Comparison of ENCODE assay signal across 19 cellular contexts in the genomic region with DNA sequence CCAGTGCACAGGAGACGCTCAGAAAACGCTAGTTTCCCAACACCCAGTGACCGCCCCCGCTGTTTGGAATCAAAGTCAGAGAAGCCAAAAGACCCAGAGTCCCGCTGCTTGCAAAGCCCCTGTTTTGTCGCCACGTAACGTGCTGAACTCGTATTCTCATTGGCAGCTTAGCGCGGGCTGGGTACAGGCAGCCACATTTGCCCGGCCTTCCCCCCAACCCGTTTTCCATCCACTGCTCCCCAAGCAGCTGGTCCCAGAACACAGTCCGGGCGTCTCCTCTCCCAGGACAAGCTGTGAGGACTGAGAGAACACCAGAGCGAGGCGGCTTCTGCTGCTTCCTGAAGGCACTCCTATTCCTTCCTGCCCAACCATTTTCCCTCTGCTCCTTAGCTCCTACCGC. TPM values are rescaled to one million over a fixed set of nuclear protein-coding genes. Genes with fewer than 3 reads are reported as not detected.
"Had no signal": no experiment of that assay in that cellular context is flagged by ENCODE, and none has a peak within 500 bp of the region (broad histone marks: within the 10 kb centered on the region; RNA-seq: fewer than 3 reads in every experiment).

No MANE protein-coding gene starts in this region.

- H3K27me3 ChIP-seq: cardiac muscle cell, dorsolateral prefrontal cortex, sigmoid colon, thyroid gland had no signal

- H3K36me3 ChIP-seq: cardiac muscle cell, sigmoid colon, thyroid gland had no signal

- H3K9me3 Mint-ChIP-seq: activated T-helper 2 cell treated with anti-CD3 and anti-CD28 coated beads, Interferon-gamma antibody, Interleukin-2, Interleukin-4, amounts not matched to agents 10 μg/mL and 5 μg/mL and 100 μg/mL, durations not matched to agents 14 hours and 24 hours and 36 hours; T-cell had no signal

- FAIRE-seq: endometrium, urothelium cell line had no signal

- H3K4me3 ChIP-seq: cardiac muscle cell, sigmoid colon, thyroid gland had no signal

- H3K4me1 Mint-ChIP-seq: activated CD8-positive, alpha-beta memory T cell treated with anti-CD3 and anti-CD28 coated beads, Interleukin-2, amount 10 ng/mL, durations not matched to agents 7 days and 5 days; T-cell had no signal

- H3K4me1 ChIP-seq: sigmoid colon, thyroid gland had no signal

- DNase-seq: activated CD4-positive, alpha-beta T cell treated with anti-CD3 and anti-CD28 coated beads for 1 hour; activated CD4-positive, alpha-beta T cell treated with anti-CD3 and anti-CD28 coated beads, Interleukin-2, amount 50 U/mL, for 4 hours; activated CD8-positive, alpha-beta memory T cell treated with anti-CD3 and anti-CD28 coated beads, Interleukin-2, amount 10 ng/mL, durations not matched to agents 7 days and 5 days; activated naive CD4-positive, alpha-beta T cell treated with anti-CD3 and anti-CD28 coated beads, Interleukin-2, amount 50 U/mL, for 16 hours; activated T-cell treated with anti-CD3 and anti-CD28 coated beads, Interleukin-2, amount 50 U/mL, for 1 hour; hippocampal formation; sigmoid colon; stimulated activated CD4-positive, alpha-beta T cell treated with anti-CD3 and anti-CD28 coated beads, Interleukin-12 subunit alpha, Interleukin-12 subunit beta, amount 100 ng/mL, for 4 hours; stimulated activated CD4-positive, alpha-beta T cell treated with anti-CD3 and anti-CD28 coated beads, Interleukin-2, amount 100 ng/mL, for 24 hours; T-cell; T1000; thyroid gland had no signal

- H3K9me3 ChIP-seq: sigmoid colon, thyroid gland had no signal

- H3K36me3 Mint-ChIP-seq: activated CD8-positive, alpha-beta memory T cell treated with anti-CD3 and anti-CD28 coated beads, Interleukin-2, amount 10 ng/mL, durations not matched to agents 7 days and 5 days; T-cell had no signal

- H3K27ac ChIP-seq: cardiac muscle cell, sigmoid colon, thyroid gland had no signal

- H3K4me3 Mint-ChIP-seq: activated CD8-positive, alpha-beta memory T cell treated with anti-CD3 and anti-CD28 coated beads, Interleukin-2, amount 10 ng/mL, durations not matched to agents 7 days and 5 days; nephron progenitor cell; T-cell had no signal

- ATAC-seq: activated CD8-positive, alpha-beta memory T cell treated with anti-CD3 and anti-CD28 coated beads, Interleukin-2, amount 10 ng/mL, durations not matched to agents 7 days and 5 days had no signal

- H3K27ac Mint-ChIP-seq: activated CD8-positive, alpha-beta memory T cell treated with anti-CD3 and anti-CD28 coated beads, Interleukin-2, amount 10 ng/mL, durations not matched to agents 7 days and 5 days; activated T-helper 2 cell treated with anti-CD3 and anti-CD28 coated beads, Interferon-gamma antibody, Interleukin-2, Interleukin-4, amounts not matched to agents 10 μg/mL and 5 μg/mL and 100 μg/mL, durations not matched to agents 14 hours and 24 hours and 36 hours; nephron progenitor cell; T-cell had no signal

RNA-seq across cellular contexts. Expression of gene RASGRF1, which starts 54.8 kb away (rescaled TPM):
- total RNA-seq: activated T-helper 2 cell treated with anti-CD3 and anti-CD28 coated beads, Interferon-gamma antibody, Interleukin-2, Interleukin-4, amounts not matched to agents 10 μg/mL and 5 μg/mL and 100 μg/mL, durations not matched to agents 14 hours and 24 hours and 36 hours; pulmonary artery endothelial cell had no signal
- polyA plus RNA-seq: cardiac muscle cell had no signal
